Comparison of ENCODE assay signal across 18 cellular contexts in the genomic region with DNA sequence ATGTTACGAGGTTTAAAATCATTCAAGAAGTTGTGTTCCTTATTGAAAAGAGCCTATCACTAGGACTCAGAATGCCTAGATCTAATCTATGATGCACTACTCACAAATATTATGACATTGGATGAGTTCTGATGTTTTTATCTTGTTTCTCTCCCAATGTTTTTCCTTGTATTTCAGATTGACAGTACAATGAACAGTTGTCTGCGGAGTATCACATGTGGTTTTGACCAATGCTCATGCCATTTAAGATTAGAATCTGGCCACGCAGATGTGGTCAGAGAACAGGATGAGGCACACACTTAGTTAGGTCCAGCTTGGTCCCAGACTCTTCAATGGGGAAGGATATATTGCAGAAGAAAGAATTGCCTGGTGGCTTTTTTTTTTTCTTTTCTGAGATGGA. TPM values are rescaled to one million over a fixed set of nuclear protein-coding genes. Genes with fewer than 3 reads are reported as not detected.
DNase-seq lines count a peak whose midpoint lies in the region; ATAC-seq and TF ChIP-seq lines count a peak whose summit lies in the region.
"Had no signal": no experiment of that assay in that cellular context is flagged by ENCODE, and none has a peak within 500 bp of the region (broad histone marks: within the 10 kb centered on the region; RNA-seq: fewer than 3 reads in every experiment).

No MANE protein-coding gene starts in this region.

- no peak for DNase-seq in Right ventricle myocardium superior
- DNase-seq in right atrium auricular region (ENCODE audit: low spot score) = no peak
- DNase-seq in RPMI7951 (ENCODE audit: low read depth) = peak; percentile 94
- peak; percentile 95 for DNase-seq in foreskin melanocyte
- DNase-seq in germinal center (ENCODE audit: low spot score) = no peak
- DNase-seq in islet precursor cell = no peak
- no peak for DNase-seq in RPMI8226
- DNase-seq in adrenal gland = no peak
- DNase-seq: CD4-positive, alpha-beta T cell; HFFc6; NCI-H1417 treated with DMSO at 0.1 percent for 48 hours; NCI-H2029; NCI-H2171 treated with DMSO at 0.1 percent for 48 hours; NCI-H510A treated with DMSO at 0.1 percent for 48 hours; PC-3; SHP77 had no signal

- TF ChIP-seq POLR2A in adrenal gland (IDR thresholded peaks at IDR 0.05) = no peak

- H3K27me3 ChIP-seq in right atrium auricular region (no peaks in the 10 kb centered on the region), adrenal gland (no peaks in the 10 kb centered on the region)

- no peak for TF ChIP-seq CTCF in right atrium auricular region (IDR thresholded peaks at IDR 0.05)
- TF ChIP-seq CTCF in adrenal gland (IDR thresholded peaks at IDR 0.05) = no peak

- H3K4me1 ChIP-seq in right atrium auricular region (no peaks in the 10 kb centered on the region), adrenal gland (replicated peaks in 1 of 2) (no peaks in the 10 kb centered on the region)

- intact Hi-C loops in Right ventricle myocardium superior (cut with DNase I) = no loop called here
- intact Hi-C loops in adrenal gland (cut with DNase I) = no loop called here

- peak; percentile 20 for ATAC-seq in Right ventricle myocardium superior (ENCODE audit: poor library complexity)
- ATAC-seq: HepG2, PC-3 had no signal

- H3K9me3 ChIP-seq in right atrium auricular region = no peaks in the 10 kb centered on the region
- H3K9me3 ChIP-seq in adrenal gland (replicated peaks in 1 of 3) = no peaks in the 10 kb centered on the region

- no peak overlapping the region for H3K4me3 ChIP-seq in right atrium auricular region
- H3K4me3 ChIP-seq in adrenal gland = no peak overlapping the region

- WGBS in adrenal gland, 4 donors = 80 to 89% (median 85%) methylated on average over 3 of the region's 3 CpGs

- no peaks in the 10 kb centered on the region for H3K36me3 ChIP-seq in right atrium auricular region
- no peaks in the 10 kb centered on the region for H3K36me3 ChIP-seq in adrenal gland (replicated peaks in 1 of 2)

- H3K27ac ChIP-seq in right atrium auricular region (no peak overlapping the region), adrenal gland (no peak overlapping the region)

RNA-seq across cellular contexts. Expression of a gene that starts 25.6 kb away (rescaled TPM):
- total RNA-seq in Right ventricle myocardium superior (50.8 TPM), right atrium auricular region (10 to 100 TPM; 58.7 to 70.7 TPM), adrenal gland (10 to 100 TPM; 52.2 to 92.1 (median 71.6) TPM)
- 85.1 and 92.8 TPM in 2 replicates for total RNA-seq in RPMI7951 (2014; rRNA removed; shearing (Covaris generic))
- polyA plus RNA-seq in adrenal gland = 10 to 100 TPM; 18.3 to 47.2 (median 19.6) TPM

RNA-seq across cellular contexts. Expression of a gene that starts 26.7 kb away (rescaled TPM):
- total RNA-seq in Right ventricle myocardium superior (0.19 TPM), right atrium auricular region (under 1 TPM in 1 of 2 donors, not detected in 1; 0.39 TPM), adrenal gland (under 1 TPM in 4 of 8 donors, not detected in 4; 0.32 to 0.69 (median 0.55) TPM)
- 0.59 TPM in 1 of 2 replicates, not detected in the other for total RNA-seq in RPMI7951 (2014; rRNA removed; shearing (Covaris generic))
- under 1 TPM in 2 of 3 donors, not detected in 1; 0.07 to 0.16 TPM for polyA plus RNA-seq in adrenal gland
- total RNA-seq: CD4-positive, alpha-beta T cell; H1; PC-3 had no signal
- polyA plus RNA-seq: H1 had no signal

Comparison
In these comparisons a context has a peak if more than half of its experiments do, and no peak if none do; other contexts are left out.
1. DNase-seq: peak in RPMI7951 (single experiment) and foreskin melanocyte (single experiment); none in Right ventricle myocardium superior (single experiment), right atrium auricular region (single experiment), germinal center (single experiment), islet precursor cell (single experiment), RPMI8226 (single experiment) and adrenal gland (0 of 7).